In genomic region chr12:31599053-31599452, GRCh38 we compare ENCODE assay signal across 12 cellular contexts. TPM values are rescaled to one million over a fixed set of nuclear protein-coding genes. Genes with fewer than 3 reads are reported as not detected.
A peak's percentile ranks its signal among the peaks of the same experiment; 100 is the strongest.
DNase-seq lines count a peak whose midpoint lies in the region; ATAC-seq and TF ChIP-seq lines count a peak whose summit lies in the region.
"Had no signal": no experiment of that assay in that cellular context is flagged by ENCODE, and none has a peak within 500 bp of the region (broad histone marks: within the 10 kb centered on the region; RNA-seq: fewer than 3 reads in every experiment).

No MANE protein-coding gene starts in this region.

- no peaks in the 10 kb centered on the region for H3K79me2 ChIP-seq in Karpas-422 (ENCODE audit: low read length)

- H3K36me3 ChIP-seq in Karpas-422 (ENCODE audit: insufficient read depth, low read length) = no peaks in the 10 kb centered on the region
- H3K36me3 ChIP-seq: WERI-Rb-1 had no signal

- H3K4me1 ChIP-seq in Karpas-422 (ENCODE audit: low read length) = peaks cover 43% of the 10 kb centered on the region

- H2AFZ ChIP-seq in Karpas-422 (ENCODE audit: low read length) = no peak overlapping the region

- H3K9me2 ChIP-seq in Karpas-422 (replicated peaks; ENCODE audit: insufficient read depth, low read length) = no peaks in the 10 kb centered on the region

- no peaks in the 10 kb centered on the region for H4K20me1 ChIP-seq in Karpas-422 (ENCODE audit: insufficient read depth, low read depth, low read length)

- no peak overlapping the region; the same call in 1 of the 2 replicates for H3K9ac ChIP-seq in Karpas-422 (ENCODE audit: low read length)

- ATAC-seq in GM19452 (IDR thresholded peaks at IDR 0.05; ENCODE audit: unreplicated experiment) (peak; percentile 49), HG02884 (IDR thresholded peaks at IDR 0.05; ENCODE audit: unreplicated experiment) (peak; percentile 51), Right ventricle myocardium superior (ENCODE audit: poor library complexity) (no peak)
- ATAC-seq: activated T-helper 17 cell treated with anti-CD3 and anti-CD28 coated beads, Interleukin-2, amount 50 U/mL, for 72 hours had no signal

- peak overlapping the region; percentile 50 for H3K27ac ChIP-seq in Karpas-422 (ENCODE audit: low read length)
- H3K27ac ChIP-seq: WERI-Rb-1 had no signal

- DNase-seq in GM12864 (ENCODE audit: low read depth) = peak; percentile 77
- peak; percentile 88 for DNase-seq in Karpas-422
- no peak for DNase-seq in NCI-H82 treated with DMSO at 0.1 percent for 48 hours (lab: John Stamatoyannopoulos, UW; ENCODE audit: unreplicated experiment)
- DNase-seq in HuH-7 (ENCODE audit: low spot score) = no peak
- DNase-seq in Right ventricle myocardium superior = no peak
- no peak for DNase-seq in COR-L47 (lab: John Stamatoyannopoulos, UW)
- DNase-seq: HCEC 1CT, NCI-H2171 treated with DMSO at 0.1 percent for 48 hours, WERI-Rb-1 had no signal

- intact Hi-C loops in Right ventricle myocardium superior (cut with DNase I) = no loop called here

- H3K4me2 ChIP-seq in Karpas-422 (ENCODE audit: low read depth, low read length, poor library complexity, severe bottlenecking) = peak overlapping the region; percentile 55

- H3K4me3 ChIP-seq in GM12864 (ENCODE audit: low read depth, low read length) (no peak overlapping the region), Karpas-422 (ENCODE audit: low read length) (peak overlapping the region; percentile 33; the same call in 1 of the 2 replicates)

- H3K27me3 ChIP-seq in Karpas-422 (ENCODE audit: low read length) = no peaks in the 10 kb centered on the region

- TF ChIP-seq CTCF in GM12864 (IDR thresholded peaks at IDR 0.05; ENCODE audit: low read depth, low read length, missing control alignments) = no peak

- H3K9me3 ChIP-seq in Karpas-422 (ENCODE audit: low read length) = no peaks in the 10 kb centered on the region

RNA-seq across cellular contexts. Expression of gene DENND5B, which starts 8.1 kb away (rescaled TPM):
- total RNA-seq in Karpas-422 (2014; rRNA removed; shearing (Covaris generic); ENCODE audit: low replicate concordance) = 4.7 and 5.5 TPM in 2 replicates
- 36.7 TPM for total RNA-seq in Right ventricle myocardium superior

Comparison
In these comparisons a context has a peak if more than half of its experiments do, and no peak if none do; other contexts are left out.
1. DNase-seq: peak in GM12864 (single experiment) and Karpas-422 (single experiment); none in NCI-H82 treated with DMSO at 0.1 percent for 48 hours (single experiment), HuH-7 (single experiment), Right ventricle myocardium superior (single experiment) and COR-L47 (single experiment).